Comparison of ENCODE assay signal across 8 cellular contexts in the genomic region with DNA sequence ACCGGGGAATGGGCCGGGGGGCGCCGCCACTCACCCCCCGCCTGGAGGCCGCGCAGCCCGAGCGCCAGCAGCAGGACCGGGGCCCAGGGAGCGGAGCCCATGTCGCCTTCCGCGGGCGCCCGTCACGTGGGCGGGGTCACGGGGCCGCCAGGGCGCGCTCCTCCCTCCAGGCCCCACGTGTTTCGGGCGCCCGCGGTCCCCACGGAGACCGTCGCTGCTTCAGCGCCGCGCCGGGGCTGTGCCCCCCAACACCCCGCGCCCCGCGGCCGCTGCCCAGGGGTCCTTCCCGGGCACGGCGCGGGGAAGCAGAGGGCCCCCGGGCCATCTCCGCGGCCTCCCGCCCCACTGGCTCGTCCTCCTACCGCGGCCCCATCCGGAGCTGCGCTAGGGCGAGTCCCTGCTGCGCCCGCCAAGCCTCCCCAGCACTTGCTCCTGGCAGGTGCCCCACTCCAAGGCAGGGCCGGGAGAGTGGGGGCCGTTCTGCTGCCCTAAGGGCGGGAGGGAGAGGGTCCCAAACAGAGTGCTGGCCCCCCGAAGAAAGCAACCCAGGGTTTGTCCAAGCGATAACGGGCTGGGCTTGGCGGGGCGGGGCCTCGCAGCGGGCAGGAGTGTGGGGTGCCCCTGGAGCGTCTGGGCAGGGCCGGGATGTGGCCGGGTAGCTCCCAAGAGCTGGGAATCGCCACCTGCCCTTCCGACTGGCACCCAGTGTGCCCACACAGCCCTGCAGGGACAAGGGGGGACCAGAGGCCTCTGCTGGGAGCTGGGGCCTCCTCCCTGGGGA. TPM values are rescaled to one million over a fixed set of nuclear protein-coding genes. Genes with fewer than 3 reads are reported as not detected.
DNase-seq lines count a peak whose midpoint lies in the region; ATAC-seq and TF ChIP-seq lines count a peak whose summit lies in the region.

A gene (minus strand): TSS at position 121 of the 781 bp plus-strand sequence. CDS start 20 bp downstream, at position 101.

- POLR2A ChIA-PET in AG04450 (lab: Yijun Ruan, JAX), result no interaction called here

- H3K9me3 ChIP-seq in AG04450 (ENCODE audit: control insufficient read depth, insufficient read depth, low read length), result no peaks in the 10 kb centered on the region; the same call in 1 of the 2 replicates

- H3K4me3 ChIP-seq in AG04450 (ENCODE audit: low read depth, low read length), result peak within 1 kb of the TSS; percentile 59

- no peak within 1 kb of the TSS for H3K27ac ChIP-seq in AG04450 (ENCODE audit: low read depth, low read length)
- H3K27ac ChIP-seq in substantia nigra (ENCODE audit: low read depth, low read length, poor library complexity, severe bottlenecking), result peak within 1 kb of the TSS; percentile 51

- no peaks in the 10 kb centered on the region for H3K27me3 ChIP-seq in AG04450 (ENCODE audit: control insufficient read depth, insufficient read depth, low read length)

- CTCF ChIA-PET in AG04450 (lab: Charles Lee), result interaction anchor here (1.1 kb wide), 1 partner anchor 122 kb away, joined by 4 read pairs; no protein-coding TSS in a partner anchor

- no peak for TF ChIP-seq CTCF in AG04450 (IDR thresholded peaks at IDR 0.05; ENCODE audit: low read depth, low read length)

- DNase-seq in AG04450 (ENCODE audit: low read depth, low spot score), result no peak
- peak; percentile 85 for DNase-seq in RKO (ENCODE audit: low spot score)
- peak; percentile 93 for DNase-seq in activated effector memory CD4-positive, alpha-beta T cell treated with anti-CD3 and anti-CD28 coated beads, Interleukin-2, amount 50 U/mL, for 16 hours
- DNase-seq in foreskin melanocyte, result peak; percentile 35
- peak; percentile 61 for DNase-seq in occipital lobe (lab: John Stamatoyannopoulos, UW)
- DNase-seq in substantia nigra (lab: John Stamatoyannopoulos, UW), result peak in 48 of 49 donors; percentile 16 to 90 (median 62)

- ATAC-seq in GM18868 (IDR thresholded peaks at IDR 0.05; ENCODE audit: unreplicated experiment), result peak; percentile 76
- peak; percentile 61 for ATAC-seq in HG03432 (IDR thresholded peaks at IDR 0.05; ENCODE audit: unreplicated experiment)

RNA-seq across cellular contexts. Expression of the gene that starts here (rescaled TPM):
- polyA plus RNA-seq in AG04450 (2011; rRNA removed), result 30.6 and 52.6 TPM in 2 replicates
- polyA minus RNA-seq in AG04450 (2011; rRNA and poly(A)+ RNA removed), result 19.2 and 32.2 TPM in 2 replicates
- 17.6 TPM for total RNA-seq in occipital lobe
